In genomic region chr19:19663292-19664120, GRCh38 we compare ENCODE assay signal across 8 cellular contexts. TPM values are rescaled to one million over a fixed set of nuclear protein-coding genes. Genes with fewer than 3 reads are reported as not detected.
DNase-seq lines count a peak whose midpoint lies in the region; ATAC-seq and TF ChIP-seq lines count a peak whose summit lies in the region.

Gene ATP13A1, minus strand, starts transcription at chr19:19663676. Its CDS starts 10 bp downstream, at chr19:19663666.

- H3K4me1 ChIP-seq in adrenal gland (replicated peaks in 1 of 2): peaks cover 12 to 22% of the 10 kb centered on the region in 2 donors
- peaks cover 5 to 38% (median 20%) of the 10 kb centered on the region in 9 donors for H3K4me1 ChIP-seq in heart right ventricle
- H3K4me1 ChIP-seq in upper lobe of right lung: peaks cover 22% of the 10 kb centered on the region

- in situ Hi-C loops in GM13976 (cut with MboI; ENCODE audit: low sequenced_read_pairs, unreplicated experiment): no loop called here

- intact Hi-C loops in adrenal gland (cut with DNase I): no loop called here
- intact Hi-C loops in heart right ventricle (cut with DNase I): loop anchor here in 2 of 10 donors (5.0 to 10.0 kb wide), 4 partner anchors 69 to 241 kb away; partner anchors contain the start of genes ZNF14 (in 1 of the 2), ZNF506 (in 1 of the 2) and ZNF93 (in 1 of the 2)
- intact Hi-C loops in posterior vena cava (cut with DNase I): no loop called here
- intact Hi-C loops in upper lobe of right lung (cut with DNase I): no loop called here

- DNase-seq in GM13976 (ENCODE audit: low spot score): peak; percentile 90
- peak; percentile 100 for DNase-seq in NCI-H146 (lab: John Stamatoyannopoulos, UW)
- peak; percentile 91 to 98 (median 92) for DNase-seq in T-helper 1 cell
- DNase-seq in adrenal gland: peak; percentile 93 to 99 (median 97)
- peak; percentile 95 to 97 for DNase-seq in heart right ventricle
- DNase-seq in posterior vena cava (ENCODE audit: low spot score): peak; percentile 99
- peak; percentile 99 for DNase-seq in upper lobe of right lung

- H3K36me3 ChIP-seq in adrenal gland (replicated peaks in 1 of 2) (peaks cover 0 to 13% of the 10 kb centered on the region in 2 donors), heart right ventricle (peaks cover 0 to 23% (median 12%) of the 10 kb centered on the region in 9 donors), upper lobe of right lung (peaks cover 15% of the 10 kb centered on the region)

- ATAC-seq in HG02870 (IDR thresholded peaks at IDR 0.05; ENCODE audit: unreplicated experiment): peak; percentile 65
- ATAC-seq in heart right ventricle: peak; percentile 97 to 98 (median 98)
- ATAC-seq in upper lobe of right lung: peak; percentile 95

- no peaks in the 10 kb centered on the region for H3K9me3 ChIP-seq in adrenal gland (replicated peaks in 1 of 3)
- no peaks in the 10 kb centered on the region for H3K9me3 ChIP-seq in heart right ventricle
- H3K9me3 ChIP-seq in upper lobe of right lung: no peaks in the 10 kb centered on the region

- H3K27me3 ChIP-seq in adrenal gland (no peaks in the 10 kb centered on the region), heart right ventricle (no peaks in the 10 kb centered on the region), upper lobe of right lung (no peaks in the 10 kb centered on the region)

- 0 to 1% (median 0%) methylated on average over 14 to 81 of the region's 81 CpGs for WGBS in adrenal gland, 4 donors
- 0% methylated on average over 76 to 81 of the region's 81 CpGs for WGBS in heart right ventricle, 2 donors

- TF ChIP-seq POLR2A in adrenal gland (IDR thresholded peaks at IDR 0.05): peak; percentile 75 to 87

- TF ChIP-seq CTCF in GM13976 (IDR thresholded peaks at IDR 0.05; ENCODE audit: borderline replicate concordance, control extremely low read depth, extremely low read depth, insufficient read depth, missing control alignments): no peak
- TF ChIP-seq CTCF in adrenal gland (IDR thresholded peaks at IDR 0.05): peak in 1 of 6 experiments; percentile 28
- TF ChIP-seq CTCF in heart right ventricle (IDR thresholded peaks at IDR 0.05): peak in 4 of 9 donors; percentile 9 to 42 (median 16)
- peak; percentile 17 for TF ChIP-seq CTCF in upper lobe of right lung (IDR thresholded peaks at IDR 0.05)

- peak within 1 kb of the TSS; percentile 47 to 95 (median 93) for H3K27ac ChIP-seq in adrenal gland
- peak within 1 kb of the TSS; percentile 86 to 98 (median 92) for H3K27ac ChIP-seq in heart right ventricle
- H3K27ac ChIP-seq in upper lobe of right lung: peak within 1 kb of the TSS; percentile 89

- H3K4me3 ChIP-seq in adrenal gland (peak within 1 kb of the TSS; percentile 70 to 92 (median 80)), heart right ventricle (peak within 1 kb of the TSS; percentile 77 to 100 (median 93)), upper lobe of right lung (peak within 1 kb of the TSS; percentile 97)

RNA-seq across cellular contexts. Expression of gene ATP13A1, which starts in this region (rescaled TPM):
- total RNA-seq in adrenal gland (100 to 1,000 TPM in 4 of 8 donors, 10 to 100 TPM in 4; 51.6 to 195 (median 97.2) TPM), heart right ventricle (10 to 100 TPM; 12.3 to 28.2 (median 18.4) TPM), posterior vena cava (10 to 100 TPM; 33.1 to 33.3 TPM), upper lobe of right lung (55.5 TPM)
- polyA plus RNA-seq in adrenal gland (100 to 1,000 TPM in 2 of 3 donors, 10 to 100 TPM in 1; 18.7 to 132 (median 103) TPM), heart right ventricle (10 to 100 TPM; 23.2 to 34.5 TPM)

Comparison
In these comparisons a context has a peak if more than half of its experiments do, and no peak if none do; other contexts are left out.
1. Peak in every context shown above with its lines: DNase-seq, ATAC-seq, H3K4me3 ChIP-seq and H3K27ac ChIP-seq.